8 cellular contexts compared by ENCODE assay signal in the genomic region with DNA sequence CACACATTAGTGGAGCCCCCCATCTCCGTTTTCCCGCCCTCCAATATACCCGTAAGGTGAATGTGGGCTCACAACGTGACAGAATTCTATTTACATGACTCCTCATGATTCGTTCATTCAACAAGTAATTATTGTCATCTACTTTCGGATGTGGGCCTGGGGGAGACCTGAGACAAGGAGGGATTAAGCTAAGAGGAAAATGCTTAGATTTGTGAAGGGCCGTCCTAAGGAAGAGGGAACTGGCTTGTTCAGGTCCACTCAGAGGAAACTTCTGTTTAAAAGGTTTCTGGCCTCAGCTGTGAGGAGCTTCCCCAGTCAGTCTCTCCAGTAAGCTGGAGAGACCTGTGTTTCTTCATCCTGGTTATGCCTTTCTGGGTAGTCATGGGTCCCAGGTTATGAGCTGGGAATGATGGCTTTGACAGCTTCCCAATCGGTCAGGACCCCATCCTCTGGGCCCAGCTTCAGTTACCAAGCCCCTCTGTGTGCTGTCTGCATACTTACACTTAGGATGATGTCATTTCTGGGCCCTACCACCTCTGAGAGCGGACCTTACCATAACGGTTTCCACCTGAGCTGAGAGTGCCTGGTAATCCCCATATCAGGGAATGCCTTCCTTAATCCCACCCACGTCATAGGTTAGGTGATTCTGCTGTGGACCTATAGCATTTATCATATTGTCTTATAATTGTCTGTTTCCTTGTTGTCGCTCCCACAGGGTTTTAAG. TPM values are rescaled to one million over a fixed set of nuclear protein-coding genes. Genes with fewer than 3 reads are reported as not detected.
DNase-seq lines count a peak whose midpoint lies in the region; ATAC-seq, FAIRE-seq and TF ChIP-seq lines count a peak whose summit lies in the region.

No MANE protein-coding gene starts in this region.

- no peaks in the 10 kb centered on the region for H3K27me3 Mint-ChIP-seq in activated CD8-positive, alpha-beta T cell treated with anti-CD3 and anti-CD28 coated beads for 36 hours

- H3K27ac ChIP-seq in heart left ventricle (peak overlapping the region in 2 of 12 donors; percentile 6 to 71), kidney (ENCODE audit: low read depth in 2 of 2, low read length in 2 of 2) (no peak overlapping the region), upper lobe of left lung (no peak overlapping the region), foreskin keratinocyte (no peak overlapping the region)

- no peaks in the 10 kb centered on the region for H3K27me3 ChIP-seq in heart left ventricle
- H3K27me3 ChIP-seq in upper lobe of left lung: no peaks in the 10 kb centered on the region
- no peaks in the 10 kb centered on the region for H3K27me3 ChIP-seq in foreskin keratinocyte

- H3K36me3 Mint-ChIP-seq in activated CD8-positive, alpha-beta T cell treated with anti-CD3 and anti-CD28 coated beads for 36 hours (ENCODE audit: low read depth): peaks cover 9% of the 10 kb centered on the region

- no peak for FAIRE-seq in kidney (lab: Jason Lieb, UNC)

- 72 to 76% (median 74%) methylated on average over 12 of the region's 12 CpGs for WGBS in heart left ventricle, 4 donors
- WGBS in upper lobe of left lung, 2 donors: 71 to 75% methylated on average over 12 of the region's 12 CpGs

- TF ChIP-seq POLR2A in heart left ventricle (IDR thresholded peaks at IDR 0.05): no peak
- TF ChIP-seq POLR2A in upper lobe of left lung (IDR thresholded peaks at IDR 0.05): no peak

- H3K9ac ChIP-seq in kidney (ENCODE audit: low read length in 2 of 2): no peak overlapping the region

- H3K36me3 ChIP-seq in heart left ventricle: peaks cover 0 to 9% (median 0%) of the 10 kb centered on the region in 9 donors
- H3K36me3 ChIP-seq in kidney (ENCODE audit: control insufficient read depth in 1 of 2, insufficient read depth in 2 of 2, low read length in 2 of 2): no peaks in the 10 kb centered on the region
- H3K36me3 ChIP-seq in upper lobe of left lung: no peaks in the 10 kb centered on the region

- peak overlapping the region; percentile 96 for H3K4me3 Mint-ChIP-seq in activated CD8-positive, alpha-beta T cell treated with anti-CD3 and anti-CD28 coated beads for 36 hours

- TF ChIP-seq CTCF in heart left ventricle (IDR thresholded peaks at IDR 0.05): no peak
- no peak for TF ChIP-seq CTCF in activated CD8-positive, alpha-beta T cell treated with anti-CD3 and anti-CD28 coated beads for 36 hours (IDR thresholded peaks at IDR 0.05)
- no peak for TF ChIP-seq CTCF in kidney (IDR thresholded peaks at IDR 0.05; ENCODE audit: borderline replicate concordance, extremely low read depth, insufficient read depth)
- TF ChIP-seq CTCF in upper lobe of left lung (IDR thresholded peaks at IDR 0.05): no peak
- no peak for TF ChIP-seq CTCF in foreskin keratinocyte (conservative IDR thresholded peaks at IDR 0.05)

- CTCF ChIA-PET in activated CD8-positive, alpha-beta T cell treated with anti-CD3 and anti-CD28 coated beads for 36 hours (lab: Charles Lee): interaction anchor here (1.1 to 1.4 kb wide), 3 partner anchors 38 to 297 kb away, joined by 3 to 6 read pairs (median 4); no protein-coding TSS in a partner anchor

- no peaks in the 10 kb centered on the region for H3K9me3 Mint-ChIP-seq in activated CD8-positive, alpha-beta T cell treated with anti-CD3 and anti-CD28 coated beads for 36 hours

- TF ChIP-seq EP300 in upper lobe of left lung (IDR thresholded peaks at IDR 0.05): no peak

- POLR2A ChIA-PET in activated CD8-positive, alpha-beta T cell treated with anti-CD3 and anti-CD28 coated beads for 36 hours (lab: Charles Lee): interaction anchor here (0.9 to 1.1 kb wide), 2 partner anchors 9 to 275 kb away, joined by 4 read pairs; no protein-coding TSS in a partner anchor

- peaks cover 39% of the 10 kb centered on the region for H3K4me1 Mint-ChIP-seq in activated CD8-positive, alpha-beta T cell treated with anti-CD3 and anti-CD28 coated beads for 36 hours (ENCODE audit: low read depth)

- intact Hi-C loops in heart left ventricle (cut with DNase I) (no loop called here), Right ventricle myocardium superior (cut with DNase I) (no loop called here), kidney (cut with DNase I) (no loop called here)
- intact Hi-C loops in activated CD8-positive, alpha-beta T cell treated with anti-CD3 and anti-CD28 coated beads for 36 hours (cut with micrococcal nuclease): no loop called here

- peaks cover 0 to 29% (median 16%) of the 10 kb centered on the region in 12 donors for H3K4me1 ChIP-seq in heart left ventricle
- H3K4me1 ChIP-seq in kidney (ENCODE audit: control insufficient read depth in 1 of 2, insufficient read depth in 1 of 2, low read depth in 1 of 2, low read length in 2 of 2): peaks cover 4 to 11% of the 10 kb centered on the region in 2 donors
- peaks cover 4 to 29% (median 17%) of the 10 kb centered on the region in 4 donors for H3K4me1 ChIP-seq in upper lobe of left lung
- peaks cover 3% of the 10 kb centered on the region for H3K4me1 ChIP-seq in foreskin keratinocyte

- H3K4me3 ChIP-seq in heart left ventricle: peak overlapping the region in 9 of 12 donors; percentile 72 to 99 (median 90)
- peak overlapping the region; percentile 40 to 50 for H3K4me3 ChIP-seq in kidney (ENCODE audit: low read length in 2 of 2)
- H3K4me3 ChIP-seq in upper lobe of left lung: peak overlapping the region in 3 of 4 donors; percentile 85 to 100 (median 90)

- H3K27ac Mint-ChIP-seq in activated CD8-positive, alpha-beta T cell treated with anti-CD3 and anti-CD28 coated beads for 36 hours: peak overlapping the region; percentile 75

- no peak for ATAC-seq in heart left ventricle
- ATAC-seq in Right ventricle myocardium superior (ENCODE audit: poor library complexity): no peak
- ATAC-seq in activated CD8-positive, alpha-beta T cell treated with anti-CD3 and anti-CD28 coated beads for 36 hours: no peak
- no peak for ATAC-seq in upper lobe of left lung (ENCODE audit: low FRiP score in 2 of 2)
- ATAC-seq in esophagus mucosa: no peak
- ATAC-seq in foreskin keratinocyte: no peak

- DNase-seq in heart left ventricle (no peak), Right ventricle myocardium superior (no peak), kidney (no peak), upper lobe of left lung (no peak), foreskin keratinocyte (no peak)
- DNase-seq in activated CD8-positive, alpha-beta T cell treated with anti-CD3 and anti-CD28 coated beads for 36 hours: peak; percentile 3
- no peak for DNase-seq in stimulated activated CD4-positive, alpha-beta T cell treated with anti-CD3 and anti-CD28 coated beads, Interleukin-4, amount 100 ng/mL, for 24 hours

- no peaks in the 10 kb centered on the region for H3K9me3 ChIP-seq in heart left ventricle
- H3K9me3 ChIP-seq in kidney (ENCODE audit: control insufficient read depth in 1 of 2, low read length in 2 of 2): no peaks in the 10 kb centered on the region
- H3K9me3 ChIP-seq in upper lobe of left lung: no peaks in the 10 kb centered on the region

RNA-seq across cellular contexts. Expression of gene ERI3, which starts 0.7 kb away (rescaled TPM):
- 10 to 100 TPM; 42.0 to 57.0 (median 48.0) TPM for total RNA-seq in heart left ventricle
- 10 to 100 TPM; 29.8 to 68.9 TPM for polyA plus RNA-seq in heart left ventricle
- 52.3 TPM for total RNA-seq in Right ventricle myocardium superior
- 10 to 100 TPM; 42.3 to 43.3 TPM for total RNA-seq in activated CD8-positive, alpha-beta T cell treated with anti-CD3 and anti-CD28 coated beads for 36 hours
- total RNA-seq in kidney: 60.4 TPM
- 126 TPM for polyA plus RNA-seq in kidney (ENCODE audit: insufficient read depth, low read depth, low replicate concordance)
- total RNA-seq in upper lobe of left lung: 10 to 100 TPM; 27.0 to 43.7 (median 39.3) TPM
- total RNA-seq in esophagus mucosa: 26.5 TPM
- total RNA-seq in foreskin keratinocyte: 67.4 and 69.5 TPM in 2 replicates
- polyA plus RNA-seq in foreskin keratinocyte: 81.0 and 81.8 TPM in 2 replicates

RNA-seq across cellular contexts. Expression of gene RNF220, which starts 49.3 kb away (rescaled TPM):
- total RNA-seq in heart left ventricle (100 to 1,000 TPM in 2 of 9 donors, 10 to 100 TPM in 7; 55.5 to 108 (median 62.4) TPM), Right ventricle myocardium superior (72.5 TPM), kidney (66.9 TPM), upper lobe of left lung (100 to 1,000 TPM in 2 of 6 donors, 10 to 100 TPM in 4; 77.7 to 114 (median 91.1) TPM), esophagus mucosa (29.4 TPM), foreskin keratinocyte (67.2 and 72.9 TPM in 2 replicates)
- polyA plus RNA-seq in heart left ventricle (10 to 100 TPM; 54.2 to 95.1 TPM), kidney (ENCODE audit: insufficient read depth, low read depth, low replicate concordance) (69.0 TPM), foreskin keratinocyte (72.2 and 72.3 TPM in 2 replicates)
- 10 to 100 TPM; 71.9 to 79.1 TPM for total RNA-seq in activated CD8-positive, alpha-beta T cell treated with anti-CD3 and anti-CD28 coated beads for 36 hours
